ENCODE assay signal across 1 cellular context in the genomic region with DNA sequence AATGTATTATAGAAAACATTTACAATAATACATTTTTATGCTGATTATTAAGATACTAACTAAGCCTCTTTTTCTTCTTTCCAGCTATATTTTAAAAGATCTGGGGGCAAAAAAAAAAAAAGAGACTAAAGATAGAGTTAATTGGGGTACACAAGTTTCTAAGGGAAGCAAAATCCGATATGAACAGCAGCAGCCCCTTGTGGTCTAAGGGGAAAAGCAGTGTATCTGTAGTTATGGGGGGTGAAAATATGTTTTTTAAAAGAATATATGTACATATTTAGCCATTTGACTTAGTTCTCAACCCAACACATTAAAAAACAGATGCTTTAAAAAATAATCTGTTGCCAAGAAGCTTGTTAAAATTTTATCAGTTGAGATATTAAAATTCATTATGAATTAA.
TF ChIP-seq lines count a peak whose summit lies in the region.

No MANE protein-coding gene starts in this region.

TF ChIP-seq in SK-N-SH, 30 proteins besides CTCF, POLR2A, EP300 and RAD21:
- TF ChIP-seq, protein P1, sequence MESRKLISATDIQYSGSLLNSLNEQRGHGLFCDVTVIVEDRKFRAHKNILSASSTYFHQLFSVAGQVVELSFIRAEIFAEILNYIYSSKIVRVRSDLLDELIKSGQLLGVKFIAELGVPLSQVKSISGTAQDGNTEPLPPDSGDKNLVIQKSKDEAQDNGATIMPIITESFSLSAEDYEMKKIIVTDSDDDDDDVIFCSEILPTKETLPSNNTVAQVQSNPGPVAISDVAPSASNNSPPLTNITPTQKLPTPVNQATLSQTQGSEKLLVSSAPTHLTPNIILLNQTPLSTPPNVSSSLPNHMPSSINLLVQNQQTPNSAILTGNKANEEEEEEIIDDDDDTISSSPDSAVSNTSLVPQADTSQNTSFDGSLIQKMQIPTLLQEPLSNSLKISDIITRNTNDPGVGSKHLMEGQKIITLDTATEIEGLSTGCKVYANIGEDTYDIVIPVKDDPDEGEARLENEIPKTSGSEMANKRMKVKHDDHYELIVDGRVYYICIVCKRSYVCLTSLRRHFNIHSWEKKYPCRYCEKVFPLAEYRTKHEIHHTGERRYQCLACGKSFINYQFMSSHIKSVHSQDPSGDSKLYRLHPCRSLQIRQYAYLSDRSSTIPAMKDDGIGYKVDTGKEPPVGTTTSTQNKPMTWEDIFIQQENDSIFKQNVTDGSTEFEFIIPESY (IDR thresholded peaks at IDR 0.05; ENCODE audit: borderline replicate concordance, low read depth) = no peak
- TF ChIP-seq TEAD4 (IDR thresholded peaks at IDR 0.05; ENCODE audit: borderline replicate concordance, insufficient read depth) (no peak), YY1 (IDR thresholded peaks at IDR 0.05; ENCODE audit: low read depth) (no peak), TAF1 (IDR thresholded peaks at IDR 0.05; ENCODE audit: borderline replicate concordance, low read depth, low read length) (no peak), POLR2AphosphoS5 (IDR thresholded peaks at IDR 0.05; ENCODE audit: low read depth, low read length) (no peak), ELF1 (IDR thresholded peaks at IDR 0.05) (no peak)
- TF ChIP-seq, protein P2, sequence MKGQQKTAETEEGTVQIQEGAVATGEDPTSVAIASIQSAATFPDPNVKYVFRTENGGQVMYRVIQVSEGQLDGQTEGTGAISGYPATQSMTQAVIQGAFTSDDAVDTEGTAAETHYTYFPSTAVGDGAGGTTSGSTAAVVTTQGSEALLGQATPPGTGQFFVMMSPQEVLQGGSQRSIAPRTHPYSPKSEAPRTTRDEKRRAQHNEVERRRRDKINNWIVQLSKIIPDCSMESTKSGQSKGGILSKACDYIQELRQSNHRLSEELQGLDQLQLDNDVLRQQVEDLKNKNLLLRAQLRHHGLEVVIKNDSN (IDR thresholded peaks at IDR 0.05; ENCODE audit: borderline replicate concordance, low read depth) = no peak
- TF ChIP-seq, protein P3, sequence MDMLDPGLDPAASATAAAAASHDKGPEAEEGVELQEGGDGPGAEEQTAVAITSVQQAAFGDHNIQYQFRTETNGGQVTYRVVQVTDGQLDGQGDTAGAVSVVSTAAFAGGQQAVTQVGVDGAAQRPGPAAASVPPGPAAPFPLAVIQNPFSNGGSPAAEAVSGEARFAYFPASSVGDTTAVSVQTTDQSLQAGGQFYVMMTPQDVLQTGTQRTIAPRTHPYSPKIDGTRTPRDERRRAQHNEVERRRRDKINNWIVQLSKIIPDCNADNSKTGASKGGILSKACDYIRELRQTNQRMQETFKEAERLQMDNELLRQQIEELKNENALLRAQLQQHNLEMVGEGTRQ (IDR thresholded peaks at IDR 0.05; ENCODE audit: borderline replicate concordance, low read depth, low read length) = no peak
